In genomic region chr10:110512461-110513187, GRCh38 we compare ENCODE assay signal across 1 cellular context.
A peak's percentile ranks its signal among the peaks of the same experiment; 100 is the strongest.
TF ChIP-seq lines count a peak whose summit lies in the region.

No MANE protein-coding gene starts in this region.

TF ChIP-seq in HEK293, 187 proteins besides CTCF, POLR2A, EP300 and RAD21 (continued from another document):
- TF ChIP-seq TSHZ1 (tag by site-specific recombination; IDR thresholded peaks at IDR 0.05; ENCODE audit: borderline replicate concordance) (no peak), ZNF184 (tag by site-specific recombination; IDR thresholded peaks at IDR 0.05) (peak; percentile 83; the same call in 1 of the 2 replicates), HIC1 (tag by site-specific recombination; IDR thresholded peaks at IDR 0.05) (peak; percentile 71), ZNF23 (tag by site-specific recombination; IDR thresholded peaks at IDR 0.05; ENCODE audit: borderline replicate concordance) (no peak), FEZF1 (tag by site-specific recombination; IDR thresholded peaks at IDR 0.05) (no peak), ZNF362 (tag by site-specific recombination; IDR thresholded peaks at IDR 0.05) (no peak), ZNF560 (tag by site-specific recombination; IDR thresholded peaks at IDR 0.05; ENCODE audit: borderline replicate concordance) (no peak), ZNF202 (tag by site-specific recombination; IDR thresholded peaks at IDR 0.05; ENCODE audit: borderline replicate concordance) (no peak), INSM2 (tag by site-specific recombination; IDR thresholded peaks at IDR 0.05) (0 out of 2 replicates have a peak, but pooled peaks have one; percentile 42), ZNF214 (tag by site-specific recombination; IDR thresholded peaks at IDR 0.05; ENCODE audit: borderline replicate concordance) (no peak), ZNF639 (tag by site-specific recombination; IDR thresholded peaks at IDR 0.05) (peak; percentile 51; the same call in 1 of the 2 replicates), ZNF555 (tag by site-specific recombination; conservative IDR thresholded peaks at IDR 0.05) (no peak), ZNF175 (tag by site-specific recombination; IDR thresholded peaks at IDR 0.05) (no peak)
